In genomic region chr16:5502467-5502869, GRCh38 we compare ENCODE assay signal across 9 cellular contexts.
A peak's percentile ranks its signal among the peaks of the same experiment; 100 is the strongest.
DNase-seq lines count a peak whose midpoint lies in the region; ATAC-seq, FAIRE-seq and TF ChIP-seq lines count a peak whose summit lies in the region.
"Had no signal": no experiment of that assay in that cellular context is flagged by ENCODE, and none has a peak within 500 bp of the region (broad histone marks: within the 10 kb centered on the region; RNA-seq: fewer than 3 reads in every experiment).

No MANE protein-coding gene starts in this region.

- TF ChIP-seq EP300 in GM12878 (IDR thresholded peaks at IDR 0.05; ENCODE audit: borderline replicate concordance in 1 of 2, control insufficient read depth in 1 of 2, low read depth in 2 of 2, low read length in 2 of 2), result no peak

- POLR2A ChIA-PET in GM12878 (lab: Charles Lee), result no interaction called here

- no peak for DNase-seq in GM12864 (ENCODE audit: low read depth)
- DNase-seq in MG63, result peak; percentile 63
- no peak for DNase-seq in GM12878 (ENCODE audit: low read depth, low spot score)
- peak; percentile 53 for DNase-seq in nephron progenitor cell
- no peak for DNase-seq in activated T-cell treated with anti-CD3 and anti-CD28 coated beads, Interleukin-2, amount 50 U/mL, for 48 hours
- no peak for DNase-seq in NK-92 treated with Interleukin-12 subunit alpha and Interleukin-12 subunit beta, amount 100 ng/mL, for 24 hours (lab: John Stamatoyannopoulos, UW)
- DNase-seq: activated effector memory CD4-positive, alpha-beta T cell treated with anti-CD3 and anti-CD28 coated beads, Interleukin-2, amount 50 U/mL, for 16 hours had no signal

- H3K4me1 Mint-ChIP-seq in nephron progenitor cell, result peaks cover 77% of the 10 kb centered on the region

- TF ChIP-seq CTCF in GM12864 (IDR thresholded peaks at IDR 0.05; ENCODE audit: low read depth, low read length, missing control alignments) (peak; percentile 28), GM12878 (IDR thresholded peaks at IDR 0.05 in 2 of 3, conservative IDR thresholded peaks at IDR 0.05 in 1 of 3; ENCODE audit: control insufficient read depth in 2 of 3, extremely low read depth in 1 of 3, insufficient read depth in 1 of 3, low read depth in 3 of 3, low read length in 3 of 3) (peak in 2 of 3 experiments; percentile 23 to 41; a peak in 1 of 6 replicates), nephron progenitor cell (IDR thresholded peaks at IDR 0.05) (peak; percentile 66)

- no TSS peak for BruUV-seq in GM12878 (replicated peaks; lab: Mats Ljungman, UMichigan)

- SMC1A ChIA-PET in GM12878 (lab: Charles Lee; ENCODE audit: uncharacterized antibody, unreplicated experiment), result no interaction called here

- TF ChIP-seq POLR2A in GM12878 (IDR thresholded peaks at IDR 0.05; ENCODE audit: low read depth, low read length), result no peak

- no peaks in the 10 kb centered on the region for H4K20me1 ChIP-seq in GM12878 (ENCODE audit: control insufficient read depth, insufficient read depth)

- ATAC-seq in GM12878, result no peak
- ATAC-seq in HG03025 (IDR thresholded peaks at IDR 0.05; ENCODE audit: low FRiP score, unreplicated experiment), result no peak

- no peak overlapping the region for H3K4me3 Mint-ChIP-seq in nephron progenitor cell

- peaks cover 18% of the 10 kb centered on the region for H3K27me3 Mint-ChIP-seq in nephron progenitor cell (ENCODE audit: low read depth, poor library complexity)

- no peak for FAIRE-seq in GM12878 (lab: Jason Lieb, UNC)

- H2AFZ ChIP-seq in GM12878 (ENCODE audit: control insufficient read depth, low read depth, low read length), result no peak overlapping the region

- no peak overlapping the region for H3K4me2 ChIP-seq in GM12878 (ENCODE audit: control insufficient read depth, insufficient read depth)

- CTCF ChIA-PET in GM12878 (lab: Yijun Ruan, JAX), result interaction anchor here (1.4 kb wide), 1 partner anchor 114 kb away, joined by 11 read pairs; no protein-coding TSS in a partner anchor

- no peaks in the 10 kb centered on the region for H3K79me2 ChIP-seq in GM12878 (ENCODE audit: control insufficient read depth, insufficient read depth, low read length)

- RAD21 ChIA-PET in GM12878 (lab: Charles Lee; ENCODE audit: unreplicated experiment), result no interaction called here

- H3K4me1 ChIP-seq in GM12878 (ENCODE audit: control insufficient read depth, insufficient read depth, low read length), result no peaks in the 10 kb centered on the region
- H3K4me1 ChIP-seq: SJCRH30 had no signal

- no peaks in the 10 kb centered on the region for H3K9me3 ChIP-seq in MG63
- no peaks in the 10 kb centered on the region; the same call in 2 of the 3 replicates for H3K9me3 ChIP-seq in GM12878 (replicated peaks; ENCODE audit: control insufficient read depth, insufficient read depth, low read length)
- H3K9me3 ChIP-seq: SJCRH30 had no signal

- in situ Hi-C loops in GM12878 (cut with MboI), result no loop called here

- H3K9ac ChIP-seq in GM12878 (ENCODE audit: control insufficient read depth, insufficient read depth, low read length), result no peak overlapping the region

- H3K4me3 ChIP-seq in GM12864 (ENCODE audit: low read depth, low read length) (no peak overlapping the region), MG63 (no peak overlapping the region), GM12878 (no peak overlapping the region)
- H3K4me3 ChIP-seq: SJCRH30 had no signal

- H3K27me3 ChIP-seq in MG63 (no peaks in the 10 kb centered on the region), GM12878 (replicated peaks in 1 of 2; ENCODE audit: control insufficient read depth in 2 of 2, insufficient read depth in 2 of 2, low read length in 1 of 2) (no peaks in the 10 kb centered on the region)
- H3K27me3 ChIP-seq: SJCRH30 had no signal

- H3K27ac Mint-ChIP-seq in nephron progenitor cell, result no peak overlapping the region

- H3K27ac ChIP-seq in GM12878 (ENCODE audit: control insufficient read depth, insufficient read depth), result no peak overlapping the region
- H3K27ac ChIP-seq: SJCRH30 had no signal

- no peaks in the 10 kb centered on the region for H3K36me3 ChIP-seq in MG63
- H3K36me3 ChIP-seq in GM12878 (ENCODE audit: control insufficient read depth in 2 of 2, insufficient read depth in 2 of 2, low read length in 1 of 2), result no peaks in the 10 kb centered on the region
- H3K36me3 ChIP-seq: SJCRH30 had no signal

- no peaks in the 10 kb centered on the region for H3K36me3 Mint-ChIP-seq in nephron progenitor cell (ENCODE audit: low read depth)

- intact Hi-C loops in GM12878 (cut with micrococcal nuclease; ENCODE audit: unreplicated experiment), result loop anchor here (5.0 to 10.0 kb wide), 2 partner anchors 112 to 1140 kb away; no protein-coding TSS in a partner anchor

- no peaks in the 10 kb centered on the region for H3K9me3 Mint-ChIP-seq in nephron progenitor cell

- peak; percentile 49 for TF ChIP-seq RAD21 in GM12878 (IDR thresholded peaks at IDR 0.05; ENCODE audit: insufficient read depth, low read depth, low read length)

- WGBS in GM12878 (ENCODE audit: insufficient coverage, insufficient replicate concordance, low lambda C conversion rate, missing lambda C conversion rate), result 31% methylated on average over 7 of the region's 7 CpGs

TF ChIP-seq in GM12878, 131 proteins besides CTCF, POLR2A, EP300 and RAD21:
- TF ChIP-seq SMC3 (IDR thresholded peaks at IDR 0.05; ENCODE audit: borderline replicate concordance, low read length), result 0 out of 2 replicates have a peak, but pooled peaks have one; percentile 13
- TF ChIP-seq WRNIP1 (IDR thresholded peaks at IDR 0.05; ENCODE audit: borderline replicate concordance, low read depth, low read length), result no peak
- TF ChIP-seq BCL11A (IDR thresholded peaks at IDR 0.05; ENCODE audit: low read depth, low read length), result no peak
- no peak for TF ChIP-seq ZNF217 (IDR thresholded peaks at IDR 0.05)

Comparison
In these comparisons a context has a peak if more than half of its experiments do, and no peak if none do; other contexts are left out.
1. DNase-seq: peak in MG63 (single experiment) and nephron progenitor cell (single experiment); none in GM12864 (single experiment), GM12878 (single experiment), activated T-cell treated with anti-CD3 and anti-CD28 coated beads, Interleukin-2, amount 50 U/mL, for 48 hours (0 of 2) and NK-92 treated with Interleukin-12 subunit alpha and Interleukin-12 subunit beta, amount 100 ng/mL, for 24 hours (single experiment).
2. Peak in every context shown above with its lines, with median percentiles within 50 percentile points of each other: CTCF ChIP-seq.